In the genomic region with DNA sequence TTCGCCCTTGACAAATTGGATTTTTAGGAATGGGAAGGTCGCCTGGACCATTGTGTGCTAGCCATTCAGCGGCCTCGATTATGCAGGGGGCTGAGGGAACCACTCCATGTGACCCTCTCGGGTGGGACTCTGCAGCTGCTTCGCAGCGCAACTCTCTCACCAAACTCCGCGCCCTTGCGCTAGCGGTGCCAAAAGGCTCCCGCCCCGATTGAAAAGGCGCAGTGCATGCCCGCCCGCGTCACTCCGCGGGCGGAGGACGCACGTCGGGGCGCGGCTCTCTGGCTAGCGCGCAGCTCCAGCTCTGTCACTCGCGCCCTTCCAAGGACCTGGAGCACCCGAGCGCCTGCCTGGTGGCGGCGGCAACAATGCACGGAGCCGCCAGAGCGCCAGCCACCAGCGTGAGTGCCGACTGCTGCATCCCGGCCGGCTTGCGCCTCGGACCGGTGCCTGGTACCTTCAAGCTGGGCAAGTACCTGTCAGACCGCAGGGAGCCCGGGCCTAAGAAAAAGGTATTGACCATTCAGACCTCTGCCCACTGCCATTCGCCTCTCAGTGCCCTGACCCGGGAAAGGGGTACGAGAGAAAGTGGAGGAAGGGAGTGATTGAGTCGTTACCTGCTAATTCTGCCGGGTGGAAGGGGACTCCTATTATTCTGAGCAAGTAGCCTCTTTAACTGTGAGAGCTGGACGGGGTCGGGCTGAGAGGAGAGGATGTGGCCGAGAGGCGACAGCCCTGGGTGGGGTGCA, we compare ENCODE assay signal across 14 cellular contexts. TPM values are rescaled to one million over a fixed set of nuclear protein-coding genes. Genes with fewer than 3 reads are reported as not detected.
DNase-seq lines count a peak whose midpoint lies in the region; ATAC-seq and TF ChIP-seq lines count a peak whose summit lies in the region.
"Had no signal": no experiment of that assay in that cellular context is flagged by ENCODE, and none has a peak within 500 bp of the region (broad histone marks: within the 10 kb centered on the region; RNA-seq: fewer than 3 reads in every experiment).

PRDM13 (plus strand) TSS at position 164 of the 746 bp plus-strand sequence; CDS start at position 366, 202 bp downstream.

- POLR2A ChIA-PET in activated CD4-positive, alpha-beta T cell treated with anti-CD3 and anti-CD28 coated beads for 36 hours (lab: Charles Lee) = no interaction called here

- H2AFZ ChIP-seq in mesenchymal stem cell (ENCODE audit: low read depth, low read length) = no peak within 1 kb of the TSS

- no peak within 1 kb of the TSS for H3K23ac ChIP-seq in mesenchymal stem cell (ENCODE audit: low read length in 2 of 2)

- H3K36me3 Mint-ChIP-seq in activated CD4-positive, alpha-beta T cell treated with anti-CD3 and anti-CD28 coated beads for 36 hours (ENCODE audit: low read depth) = no peaks in the 10 kb centered on the region
- H3K36me3 Mint-ChIP-seq in naive B cell = peaks cover 0 to 9% of the 10 kb centered on the region in 2 donors

- no peak within 1 kb of the TSS for H4K8ac ChIP-seq in mesenchymal stem cell (ENCODE audit: low read length)

- H3K9me3 ChIP-seq in ES-I3 (ENCODE audit: control insufficient read depth, insufficient read depth, low read length) (no peaks in the 10 kb centered on the region), body of pancreas (no peaks in the 10 kb centered on the region), upper lobe of right lung (no peaks in the 10 kb centered on the region), mesenchymal stem cell (ENCODE audit: control insufficient read depth, low read length) (no peaks in the 10 kb centered on the region)
- H3K9me3 ChIP-seq: psoas muscle had no signal

- no peak within 1 kb of the TSS for H2BK15ac ChIP-seq in mesenchymal stem cell (ENCODE audit: low read depth, poor library complexity, severe bottlenecking)

- H2AK5ac ChIP-seq in mesenchymal stem cell (ENCODE audit: low read length, severe bottlenecking) = no peak within 1 kb of the TSS

- peak; percentile 30 for DNase-seq in activated CD4-positive, alpha-beta T cell treated with anti-CD3 and anti-CD28 coated beads for 36 hours
- no peak for DNase-seq in activated CD4-positive, alpha-beta T cell treated with anti-CD3 and anti-CD28 coated beads for 48 hours
- DNase-seq in body of pancreas = no peak
- DNase-seq in naive B cell = no peak
- no peak for DNase-seq in upper lobe of right lung
- DNase-seq in mesenchymal stem cell = no peak
- DNase-seq: DMS79 treated with DMSO at 0.1 percent for 48 hours, kidney glomerular epithelial cell, NCI-H146, psoas muscle, SIG-M5 had no signal

- no peak for TF ChIP-seq POLR2A in body of pancreas (IDR thresholded peaks at IDR 0.05)

- H3K4me1 ChIP-seq in ES-I3 (ENCODE audit: insufficient read depth, low read length) = peaks cover 26% of the 10 kb centered on the region
- peaks cover 31% of the 10 kb centered on the region for H3K4me1 ChIP-seq in body of pancreas
- peaks cover 13% of the 10 kb centered on the region for H3K4me1 ChIP-seq in upper lobe of right lung
- H3K4me1 ChIP-seq in mesenchymal stem cell (ENCODE audit: control insufficient read depth, insufficient read depth, low read depth, low read length) = peaks cover 18% of the 10 kb centered on the region

- H3K9me3 Mint-ChIP-seq in activated CD4-positive, alpha-beta T cell treated with anti-CD3 and anti-CD28 coated beads for 36 hours (ENCODE audit: low read depth) = peaks cover 5% of the 10 kb centered on the region
- peaks cover 0 to 35% (median 11%) of the 10 kb centered on the region in 7 donors for H3K9me3 Mint-ChIP-seq in naive B cell

- H2BK5ac ChIP-seq in mesenchymal stem cell (ENCODE audit: low read depth, low read length, poor library complexity, severe bottlenecking) = no peak within 1 kb of the TSS

- CTCF ChIA-PET in activated CD4-positive, alpha-beta T cell treated with anti-CD3 and anti-CD28 coated beads for 36 hours (lab: Charles Lee) = interaction anchor here (0.6 kb wide), 1 partner anchor 217 kb away, joined by 4 read pairs; no protein-coding TSS in a partner anchor

- H3K4ac ChIP-seq in mesenchymal stem cell (ENCODE audit: low read depth in 1 of 2, low read length in 2 of 2) = no peak within 1 kb of the TSS

- H2BK120ac ChIP-seq in mesenchymal stem cell (ENCODE audit: low read depth, low read length) = no peak within 1 kb of the TSS

- no peak within 1 kb of the TSS for H3K14ac ChIP-seq in mesenchymal stem cell (ENCODE audit: low read length in 2 of 2)

- H3K27ac ChIP-seq in body of pancreas (no peak within 1 kb of the TSS), upper lobe of right lung (no peak within 1 kb of the TSS), mesenchymal stem cell (ENCODE audit: low read length, poor library complexity, severe bottlenecking) (no peak within 1 kb of the TSS)
- H3K27ac ChIP-seq: psoas muscle had no signal

- H3K27ac Mint-ChIP-seq in activated CD4-positive, alpha-beta T cell treated with anti-CD3 and anti-CD28 coated beads for 36 hours = no peak within 1 kb of the TSS
- H3K27ac Mint-ChIP-seq in naive B cell = peak within 1 kb of the TSS in 5 of 6 donors; percentile 65 to 94 (median 88)

- H3K27me3 ChIP-seq in body of pancreas = peaks cover 9 to 74% of the 10 kb centered on the region in 2 donors
- peaks cover 98% of the 10 kb centered on the region for H3K27me3 ChIP-seq in upper lobe of right lung
- peaks cover 94 to 100% of the 10 kb centered on the region in 2 experiments for H3K27me3 ChIP-seq in mesenchymal stem cell (ENCODE audit: control insufficient read depth in 1 of 2, insufficient read depth in 1 of 2, low read length in 2 of 2)

- H2BK12ac ChIP-seq in mesenchymal stem cell (ENCODE audit: low read length in 2 of 2) = no peak within 1 kb of the TSS

- peak within 1 kb of the TSS; percentile 20 for H3K4me3 Mint-ChIP-seq in activated CD4-positive, alpha-beta T cell treated with anti-CD3 and anti-CD28 coated beads for 36 hours
- H3K4me3 Mint-ChIP-seq in naive B cell = peak within 1 kb of the TSS in 5 of 8 donors; percentile 47 to 81 (median 75)

- no peaks in the 10 kb centered on the region for H3K36me3 ChIP-seq in ES-I3 (ENCODE audit: insufficient read depth, low read length)
- H3K36me3 ChIP-seq in body of pancreas (replicated peaks in 1 of 2; ENCODE audit: insufficient read depth in 1 of 2, low read depth in 2 of 2) = no peaks in the 10 kb centered on the region
- H3K36me3 ChIP-seq in upper lobe of right lung = no peaks in the 10 kb centered on the region
- no peaks in the 10 kb centered on the region for H3K36me3 ChIP-seq in mesenchymal stem cell (ENCODE audit: control insufficient read depth in 1 of 2, insufficient read depth in 2 of 2, low read depth in 1 of 2, low read length in 2 of 2)

- no peak within 1 kb of the TSS for H4K91ac ChIP-seq in mesenchymal stem cell (ENCODE audit: low read length)

- H3K4me3 ChIP-seq in body of pancreas (no peak within 1 kb of the TSS), upper lobe of right lung (no peak within 1 kb of the TSS), mesenchymal stem cell (ENCODE audit: insufficient read depth in 1 of 2, low read depth in 1 of 2, low read length in 2 of 2) (no peak within 1 kb of the TSS)
- H3K4me3 ChIP-seq: psoas muscle had no signal

- peak within 1 kb of the TSS; percentile 16; the same call in 1 of the 2 replicates for H3K9ac ChIP-seq in ES-I3 (ENCODE audit: low read depth, low read length)
- no peak within 1 kb of the TSS for H3K9ac ChIP-seq in mesenchymal stem cell (ENCODE audit: low read length)

- no peaks in the 10 kb centered on the region for H3K79me1 ChIP-seq in mesenchymal stem cell (replicated peaks; ENCODE audit: low read length, poor library complexity, severe bottlenecking)

- H3K27me3 Mint-ChIP-seq in activated CD4-positive, alpha-beta T cell treated with anti-CD3 and anti-CD28 coated beads for 36 hours = peaks cover 81% of the 10 kb centered on the region
- H3K27me3 Mint-ChIP-seq in naive B cell = peaks cover 79 to 93% (median 85%) of the 10 kb centered on the region in 3 donors

- no peak for ATAC-seq in activated CD4-positive, alpha-beta T cell treated with anti-CD3 and anti-CD28 coated beads for 36 hours
- ATAC-seq in body of pancreas = peak; percentile 12
- ATAC-seq in naive B cell (ENCODE audit: low read depth in 2 of 2) = no peak
- no peak for ATAC-seq in HG02981 (IDR thresholded peaks at IDR 0.05; ENCODE audit: unreplicated experiment)
- no peak for ATAC-seq in upper lobe of right lung

- TF ChIP-seq CTCF in body of pancreas (IDR thresholded peaks at IDR 0.05) (no peak), upper lobe of right lung (IDR thresholded peaks at IDR 0.05) (no peak)

- no peak within 1 kb of the TSS for H3K4me2 ChIP-seq in mesenchymal stem cell (ENCODE audit: low read length, poor library complexity, severe bottlenecking)

- intact Hi-C loops in activated CD4-positive, alpha-beta T cell treated with anti-CD3 and anti-CD28 coated beads for 36 hours (cut with DNase I, micrococcal nuclease) = loop anchor here (2.0 to 5.0 kb wide), 3 partner anchors 775 to 860 kb away; partner anchors contain the start of genes POU3F2 (in 1 of the 2) and SIM1 (in 1 of the 2)
- intact Hi-C loops in body of pancreas (cut with DNase I) (no loop called here), upper lobe of right lung (cut with DNase I) (no loop called here)

- H3K4me1 Mint-ChIP-seq in activated CD4-positive, alpha-beta T cell treated with anti-CD3 and anti-CD28 coated beads for 36 hours = peaks cover 56% of the 10 kb centered on the region
- H3K4me1 Mint-ChIP-seq in naive B cell = peaks cover 9 to 41% (median 32%) of the 10 kb centered on the region in 3 donors

- WGBS in body of pancreas, 2 donors = 5 to 10% methylated on average over 15 to 54 of the region's 54 CpGs
- under 1% methylated on average over 54 of the region's 54 CpGs for WGBS in mesenchymal stem cell

- no peak within 1 kb of the TSS for H3K18ac ChIP-seq in mesenchymal stem cell (ENCODE audit: low read depth in 1 of 2, low read length in 2 of 2)

RNA-seq across cellular contexts. Expression of gene PRDM13, which starts in this region (rescaled TPM):
- total RNA-seq in activated CD4-positive, alpha-beta T cell treated with anti-CD3 and anti-CD28 coated beads for 36 hours = not detected
- total RNA-seq in body of pancreas = not detected
- polyA plus RNA-seq in naive B cell (ENCODE audit: low read depth in 6 of 6) = not detected
- not detected for total RNA-seq in upper lobe of right lung
- not detected for polyA plus RNA-seq in mesenchymal stem cell (2013, experiment 1 of 2)
- not detected for polyA plus RNA-seq in mesenchymal stem cell (2013, experiment 2 of 2)
- total RNA-seq: H4, psoas muscle had no signal
- polyA plus RNA-seq: psoas muscle had no signal

Comparison
In these comparisons a context has a peak if more than half of its experiments do, and no peak if none do; other contexts are left out.
1. Peak in DNase-seq in activated CD4-positive, alpha-beta T cell treated with anti-CD3 and anti-CD28 coated beads for 36 hours; RNA of the gene not detected or under 1 TPM.
2. Peak in ATAC-seq in body of pancreas; RNA of the gene not detected or under 1 TPM.
3. intact Hi-C loops: an anchor here in activated CD4-positive, alpha-beta T cell treated with anti-CD3 and anti-CD28 coated beads for 36 hours (2.0 to 5.0 kb wide); none called in body of pancreas and upper lobe of right lung.